Comparison of ENCODE assay signal across 12 cellular contexts in the genomic region with DNA sequence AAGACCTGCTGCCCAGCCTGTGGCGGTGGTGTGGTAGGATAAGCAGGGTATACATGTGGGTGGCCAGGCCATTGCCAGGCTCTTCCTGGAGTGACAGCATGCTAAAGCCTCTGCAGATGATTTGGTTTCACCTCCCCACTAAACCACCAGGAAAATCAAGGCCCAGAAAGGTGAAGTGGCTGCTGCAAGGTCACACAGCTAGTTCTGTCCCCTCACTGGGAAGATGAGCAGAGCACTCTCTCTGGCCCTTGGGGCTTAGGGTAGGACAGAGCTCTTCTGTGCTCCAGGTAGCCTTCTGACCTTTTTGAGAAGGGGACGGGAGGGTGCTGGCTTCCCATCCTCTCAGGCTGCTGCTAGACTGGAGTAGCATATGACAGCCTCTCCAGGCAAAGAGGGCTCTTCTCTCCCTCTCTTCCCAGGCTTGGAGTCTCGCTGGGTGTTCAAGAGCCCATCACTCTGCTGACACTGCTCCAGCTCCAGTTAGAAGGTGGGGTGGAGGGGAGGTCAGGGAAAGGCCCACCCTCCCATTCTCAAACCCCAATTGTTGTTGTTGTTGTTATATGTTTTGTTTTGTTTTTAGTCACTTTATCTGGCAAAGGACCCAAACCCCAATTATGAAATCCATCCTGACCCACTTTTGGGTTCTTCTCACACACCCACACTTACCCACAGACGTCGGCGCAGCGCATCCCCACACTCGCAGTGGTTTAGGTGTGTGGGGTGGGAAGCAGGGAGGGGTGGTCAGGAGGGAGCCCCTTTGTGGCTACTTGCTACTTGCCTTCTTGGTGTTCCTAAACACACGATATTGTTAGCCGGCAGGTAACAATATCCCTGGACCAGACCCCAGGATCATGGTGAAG. TPM values are rescaled to one million over a fixed set of nuclear protein-coding genes. Genes with fewer than 3 reads are reported as not detected.
A peak's percentile ranks its signal among the peaks of the same experiment; 100 is the strongest.
DNase-seq lines count a peak whose midpoint lies in the region; ATAC-seq and TF ChIP-seq lines count a peak whose summit lies in the region.
"Had no signal": no experiment of that assay in that cellular context is flagged by ENCODE, and none has a peak within 500 bp of the region (broad histone marks: within the 10 kb centered on the region; RNA-seq: fewer than 3 reads in every experiment).

No MANE protein-coding gene starts in this region.

- peak; percentile 82 for DNase-seq in activated effector memory CD4-positive, alpha-beta T cell treated with anti-CD3 and anti-CD28 coated beads, Interleukin-2, amount 50 U/mL, for 16 hours
- DNase-seq in activated effector memory CD4-positive, alpha-beta T cell treated with Interleukin-2 at 50 U/mL for 16 hours, result no peak
- DNase-seq in activated B cell treated with CpG ODN at 0.5 μM for 24 hours (no peak), coronary artery (ENCODE audit: low spot score) (no peak), ovary (no peak), sciatic nerve (ENCODE audit: low spot score) (no peak)
- DNase-seq in central memory CD8-positive, alpha-beta T cell (ENCODE audit: low spot score in 2 of 2), result peak in 1 of 2 donors; percentile 35
- DNase-seq in stimulated activated CD8-positive, alpha-beta memory T cell treated with anti-CD3 and anti-CD28 coated beads, Interleukin-4, amount 100 ng/mL, for 48 hours, result peak; percentile 64
- DNase-seq: HFFc6, hippocampal formation, NCI-H146, NCI-H774 had no signal

- CTCF ChIA-PET in activated B cell treated with CpG ODN at 0.5 μM for 24 hours (lab: Charles Lee), result interaction anchor here (1.3 kb wide), 1 partner anchor 254 kb away, joined by 3 read pairs; no protein-coding TSS in a partner anchor

- no peak for TF ChIP-seq POLR2A in ovary (IDR thresholded peaks at IDR 0.05)

- peaks cover 11% of the 10 kb centered on the region for H3K4me1 ChIP-seq in ovary (ENCODE audit: insufficient read depth)

- no peak for TF ChIP-seq CTCF in activated B cell treated with CpG ODN at 0.5 μM for 24 hours (IDR thresholded peaks at IDR 0.05)
- TF ChIP-seq CTCF in coronary artery (IDR thresholded peaks at IDR 0.05), result no peak
- TF ChIP-seq CTCF in ovary (IDR thresholded peaks at IDR 0.05), result no peak

- H3K4me3 ChIP-seq in coronary artery, result no peak overlapping the region
- no peak overlapping the region for H3K4me3 ChIP-seq in ovary

- POLR2A ChIA-PET in activated B cell treated with CpG ODN at 0.5 μM for 24 hours (lab: Charles Lee), result interaction anchor here (0.7 to 0.8 kb wide), 2 partner anchors 191 to 246 kb away, joined by 5 read pairs; no protein-coding TSS in a partner anchor

- no peaks in the 10 kb centered on the region for H3K9me3 ChIP-seq in ovary

- WGBS in ovary, 3 donors, result 92 to 95% (median 92%) methylated on average over 10 of the region's 10 CpGs

- no peak for ATAC-seq in activated B cell treated with CpG ODN at 0.5 μM for 24 hours (ENCODE audit: low read depth)
- ATAC-seq in central memory CD8-positive, alpha-beta T cell (replicated peaks; ENCODE audit: extremely low read depth, poor library complexity, severe bottlenecking), result no peak
- no peak for ATAC-seq in sciatic nerve

- no peak overlapping the region for H3K4me3 Mint-ChIP-seq in activated B cell treated with CpG ODN at 0.5 μM for 24 hours
- H3K4me3 Mint-ChIP-seq in central memory CD8-positive, alpha-beta T cell, result peak overlapping the region; percentile 97
- H3K4me3 Mint-ChIP-seq: HFFc6 had no signal

- H3K4me1 Mint-ChIP-seq in activated B cell treated with CpG ODN at 0.5 μM for 24 hours, result peaks cover 71% of the 10 kb centered on the region
- H3K4me1 Mint-ChIP-seq in central memory CD8-positive, alpha-beta T cell, result peaks cover 88% of the 10 kb centered on the region

- H3K36me3 ChIP-seq in ovary, result no peaks in the 10 kb centered on the region

- no peaks in the 10 kb centered on the region for H3K9me3 Mint-ChIP-seq in activated B cell treated with CpG ODN at 0.5 μM for 24 hours
- H3K9me3 Mint-ChIP-seq in central memory CD8-positive, alpha-beta T cell, result no peaks in the 10 kb centered on the region
- H3K9me3 Mint-ChIP-seq: HFFc6 had no signal

- peaks cover 12% of the 10 kb centered on the region for H3K36me3 Mint-ChIP-seq in activated B cell treated with CpG ODN at 0.5 μM for 24 hours (ENCODE audit: low read depth)
- peaks cover 78% of the 10 kb centered on the region for H3K36me3 Mint-ChIP-seq in central memory CD8-positive, alpha-beta T cell (ENCODE audit: insufficient read depth)

- peak overlapping the region; percentile 28 for H3K27ac Mint-ChIP-seq in activated B cell treated with CpG ODN at 0.5 μM for 24 hours
- peak overlapping the region; percentile 98 for H3K27ac Mint-ChIP-seq in central memory CD8-positive, alpha-beta T cell (ENCODE audit: low read depth)
- H3K27ac Mint-ChIP-seq: HFFc6 had no signal

- H3K27ac ChIP-seq in coronary artery (no peak overlapping the region), ovary (no peak overlapping the region)

- intact Hi-C loops in activated B cell treated with CpG ODN at 0.5 μM for 24 hours (cut with micrococcal nuclease) (no loop called here), ovary (cut with DNase I) (no loop called here), sciatic nerve (cut with DNase I) (no loop called here)

- no peak for TF ChIP-seq EP300 in ovary (IDR thresholded peaks at IDR 0.05)

- no peaks in the 10 kb centered on the region for H3K27me3 Mint-ChIP-seq in activated B cell treated with CpG ODN at 0.5 μM for 24 hours
- H3K27me3 Mint-ChIP-seq in central memory CD8-positive, alpha-beta T cell, result no peaks in the 10 kb centered on the region

- H3K27me3 ChIP-seq in ovary, result no peaks in the 10 kb centered on the region

RNA-seq across cellular contexts. Expression of gene SPOCK2, which starts 4.9 kb away (rescaled TPM):
- total RNA-seq in activated B cell treated with CpG ODN at 0.5 μM for 24 hours, result 24.2 and 27.8 TPM in 2 replicates
- 10 to 100 TPM in 3 of 7 donors, 1 to 10 TPM in 4; 1.4 to 77.7 (median 8.7) TPM for total RNA-seq in ovary
- polyA plus RNA-seq in ovary, result 10 to 100 TPM in 1 of 2 donors, 1 to 10 TPM in 1; 1.7 to 27.1 TPM
- 5.3 TPM for total RNA-seq in sciatic nerve
- total RNA-seq: HFFc6 had no signal

Comparison
In these comparisons a context has a peak if more than half of its experiments do, and no peak if none do; other contexts are left out.
1. DNase-seq: peak in activated effector memory CD4-positive, alpha-beta T cell treated with anti-CD3 and anti-CD28 coated beads, Interleukin-2, amount 50 U/mL, for 16 hours (single experiment) and stimulated activated CD8-positive, alpha-beta memory T cell treated with anti-CD3 and anti-CD28 coated beads, Interleukin-4, amount 100 ng/mL, for 48 hours (single experiment); none in activated effector memory CD4-positive, alpha-beta T cell treated with Interleukin-2 at 50 U/mL for 16 hours (single experiment), activated B cell treated with CpG ODN at 0.5 μM for 24 hours (single experiment), coronary artery (single experiment), ovary (0 of 5) and sciatic nerve (single experiment).